Comparison of ENCODE assay signal across 8 cellular contexts in genomic region chr9:104177003-104177611, GRCh38.
A peak's percentile ranks its signal among the peaks of the same experiment; 100 is the strongest.
DNase-seq lines count a peak whose midpoint lies in the region; ATAC-seq and TF ChIP-seq lines count a peak whose summit lies in the region.

No MANE protein-coding gene starts in this region.

- in situ Hi-C loops in brain microvascular endothelial cell (cut with HindIII; ENCODE audit: low pct_ligation_motif_present, low sequenced_read_pairs): no loop called here

- no peak overlapping the region for H3K4me3 Mint-ChIP-seq in activated T-cell treated with anti-CD3 and anti-CD28 coated beads, Interleukin-2, amount 50 U/mL, for 72 hours
- no peak overlapping the region for H3K4me3 Mint-ChIP-seq in mesothelial cell of epicardium

- H3K27ac Mint-ChIP-seq in activated T-cell treated with anti-CD3 and anti-CD28 coated beads, Interleukin-2, amount 50 U/mL, for 72 hours: no peak overlapping the region
- no peak overlapping the region for H3K27ac Mint-ChIP-seq in mesothelial cell of epicardium

- H3K27me3 Mint-ChIP-seq in activated T-cell treated with anti-CD3 and anti-CD28 coated beads, Interleukin-2, amount 50 U/mL, for 72 hours (ENCODE audit: low read depth): no peaks in the 10 kb centered on the region
- H3K27me3 Mint-ChIP-seq in mesothelial cell of epicardium (ENCODE audit: low read depth): no peaks in the 10 kb centered on the region

- H3K4me3 ChIP-seq in brain microvascular endothelial cell (ENCODE audit: low read depth, low read length): no peak overlapping the region
- H3K4me3 ChIP-seq in retinal pigment epithelial cell (ENCODE audit: low read length): no peak overlapping the region

- ATAC-seq in activated T-cell treated with anti-CD3 and anti-CD28 coated beads, Interleukin-2, amount 50 U/mL, for 72 hours (replicated peaks in 1 of 2): no peak

- H3K36me3 ChIP-seq in brain microvascular endothelial cell (replicated peaks): no peaks in the 10 kb centered on the region

- H3K27ac ChIP-seq in brain microvascular endothelial cell: no peak overlapping the region

- TF ChIP-seq CTCF in LNCAP (IDR thresholded peaks at IDR 0.05): peak; percentile 74
- peak; percentile 53 for TF ChIP-seq CTCF in brain microvascular endothelial cell (IDR thresholded peaks at IDR 0.05; ENCODE audit: low read depth, low read length, missing control alignments)
- peak; percentile 73 for TF ChIP-seq CTCF in retinal pigment epithelial cell (conservative IDR thresholded peaks at IDR 0.05; ENCODE audit: low read depth, low read length)
- no peak for TF ChIP-seq CTCF in mesothelial cell of epicardium (IDR thresholded peaks at IDR 0.05; ENCODE audit: unreplicated experiment)

- no peaks in the 10 kb centered on the region for H3K36me3 Mint-ChIP-seq in activated T-cell treated with anti-CD3 and anti-CD28 coated beads, Interleukin-2, amount 50 U/mL, for 72 hours (ENCODE audit: insufficient read depth in 2 of 2)
- no peaks in the 10 kb centered on the region for H3K36me3 Mint-ChIP-seq in mesothelial cell of epicardium

- H3K4me1 Mint-ChIP-seq in activated T-cell treated with anti-CD3 and anti-CD28 coated beads, Interleukin-2, amount 50 U/mL, for 72 hours (ENCODE audit: low read depth): no peaks in the 10 kb centered on the region
- no peaks in the 10 kb centered on the region for H3K4me1 Mint-ChIP-seq in mesothelial cell of epicardium

- no peaks in the 10 kb centered on the region for H3K27me3 ChIP-seq in brain microvascular endothelial cell (replicated peaks)

- H3K9me3 Mint-ChIP-seq in activated T-cell treated with anti-CD3 and anti-CD28 coated beads, Interleukin-2, amount 50 U/mL, for 72 hours: no peaks in the 10 kb centered on the region
- H3K9me3 Mint-ChIP-seq in mesothelial cell of epicardium: no peaks in the 10 kb centered on the region

- DNase-seq in NCI-H510A treated with DMSO at 0.1 percent for 48 hours (lab: John Stamatoyannopoulos, UW): peak; percentile 59
- no peak for DNase-seq in NCI-H510A (lab: John Stamatoyannopoulos, UW)
- no peak for DNase-seq in brain microvascular endothelial cell
- DNase-seq in retinal pigment epithelial cell (ENCODE audit: low read depth): peak; percentile 3
- no peak for DNase-seq in DMS79 treated with DMSO at 0.1 percent for 48 hours (lab: John Stamatoyannopoulos, UW)
- DNase-seq in activated T-cell treated with anti-CD3 and anti-CD28 coated beads, Interleukin-2, amount 50 U/mL, for 72 hours: no peak
- DNase-seq in mesothelial cell of epicardium (ENCODE audit: low spot score in 2 of 2, unreplicated experiment in 2 of 2): no peak

Comparison
In these comparisons a context has a peak if more than half of its experiments do, and no peak if none do; other contexts are left out.
1. DNase-seq: peak in NCI-H510A treated with DMSO at 0.1 percent for 48 hours (single experiment) and retinal pigment epithelial cell (single experiment); none in NCI-H510A (single experiment), brain microvascular endothelial cell (single experiment), DMS79 treated with DMSO at 0.1 percent for 48 hours (single experiment), activated T-cell treated with anti-CD3 and anti-CD28 coated beads, Interleukin-2, amount 50 U/mL, for 72 hours (0 of 2) and mesothelial cell of epicardium (0 of 2).